ENCODE assay signal across 16 cellular contexts in the genomic region with DNA sequence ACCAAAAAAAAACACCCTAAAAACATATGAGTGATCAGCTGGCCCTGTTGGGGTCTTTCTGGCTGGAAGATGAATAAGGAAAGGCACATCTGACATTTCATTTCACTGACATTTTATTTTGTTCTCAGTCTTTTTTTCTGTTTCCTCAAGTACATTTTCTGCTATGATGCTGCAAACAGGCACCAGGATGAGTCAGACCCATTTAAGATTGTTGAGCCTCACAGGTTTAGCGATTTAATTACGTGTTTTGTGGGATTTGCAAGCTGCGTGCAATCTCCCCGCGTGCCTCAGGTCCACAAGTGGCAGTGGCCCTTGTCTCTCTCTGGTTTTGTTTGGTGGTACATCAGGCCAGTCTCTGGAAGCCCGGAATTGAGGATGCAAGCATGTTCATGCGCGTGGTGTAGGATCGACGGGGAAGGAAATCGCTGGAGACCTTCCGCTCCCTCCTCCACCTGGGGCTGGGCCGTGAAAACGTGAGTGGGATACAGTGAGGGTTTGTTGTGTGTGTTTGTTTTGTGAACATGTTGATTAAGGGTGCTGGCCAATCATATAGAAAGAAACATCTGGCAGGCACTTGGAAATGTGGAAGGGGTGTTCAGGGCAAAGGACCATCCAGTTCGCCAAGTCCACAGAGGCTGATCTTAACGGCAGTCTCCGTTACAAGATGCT.
DNase-seq lines count a peak whose midpoint lies in the region; FAIRE-seq and TF ChIP-seq lines count a peak whose summit lies in the region.
"Had no signal": no experiment of that assay in that cellular context is flagged by ENCODE, and none has a peak within 500 bp of the region (broad histone marks: within the 10 kb centered on the region; RNA-seq: fewer than 3 reads in every experiment).

No MANE protein-coding gene starts in this region.

- no peak overlapping the region for H3K27ac ChIP-seq in right atrium auricular region
- H3K27ac ChIP-seq in caudate nucleus (ENCODE audit: low read depth, low read length), result no peak overlapping the region
- H3K27ac ChIP-seq: SK-N-MC had no signal

- H3K4me3 ChIP-seq in adipocyte (ENCODE audit: low read length) (no peak overlapping the region), right atrium auricular region (no peak overlapping the region)
- H3K4me3 ChIP-seq: K562, SK-N-MC had no signal

- H3K4me1 ChIP-seq in adipocyte (ENCODE audit: control insufficient read depth, insufficient read depth, low read length) (peaks cover 11% of the 10 kb centered on the region), right atrium auricular region (peaks cover 0 to 13% of the 10 kb centered on the region in 2 donors)

- H3K27me3 ChIP-seq in adipocyte (replicated peaks; ENCODE audit: control insufficient read depth, insufficient read depth, low read length), result no peaks in the 10 kb centered on the region
- H3K27me3 ChIP-seq in right atrium auricular region, result no peaks in the 10 kb centered on the region

- H3K9ac ChIP-seq in adipocyte (ENCODE audit: low read length), result no peak overlapping the region

- H3K9me3 ChIP-seq in adipocyte (ENCODE audit: control insufficient read depth, low read length), result no peaks in the 10 kb centered on the region
- no peaks in the 10 kb centered on the region for H3K9me3 ChIP-seq in right atrium auricular region

- peak; percentile 97 for FAIRE-seq in D721Med (lab: Jason Lieb, UNC)
- FAIRE-seq: K562 had no signal

- no peaks in the 10 kb centered on the region for H3K36me3 ChIP-seq in adipocyte (ENCODE audit: control insufficient read depth, insufficient read depth, low read length, severe bottlenecking)
- no peaks in the 10 kb centered on the region for H3K36me3 ChIP-seq in right atrium auricular region

- DNase-seq in D721Med (ENCODE audit: insufficient read length, low spot score) (no peak), ELR (ENCODE audit: low read depth) (peak; percentile 14), adipocyte (ENCODE audit: low read depth) (peak; percentile 27), iris pigment epithelial cell (ENCODE audit: low read depth) (peak; percentile 18), right atrium auricular region (ENCODE audit: low spot score) (no peak), caudate nucleus (lab: John Stamatoyannopoulos, UW) (no peak), H4 (ENCODE audit: low spot score) (no peak)
- DNase-seq: CD8-positive, alpha-beta memory T cell; DMS 273 treated with DMSO at 0.1 percent for 48 hours; NCI-H1105; NCI-H187 treated with DMSO at 0.1 percent for 48 hours; NCI-H2171 treated with DMSO at 0.1 percent for 48 hours; NCI-H510A treated with DMSO at 0.1 percent for 48 hours; T-helper 1 cell had no signal

- TF ChIP-seq CTCF in D721Med (IDR thresholded peaks at IDR 0.05; ENCODE audit: insufficient read depth, missing control alignments) (no peak), right atrium auricular region (IDR thresholded peaks at IDR 0.05) (no peak)

Comparison
In these comparisons a context has a peak if more than half of its experiments do, and no peak if none do; other contexts are left out.
1. DNase-seq: peak in ELR (single experiment), adipocyte (single experiment) and iris pigment epithelial cell (single experiment); none in D721Med (single experiment), right atrium auricular region (single experiment), caudate nucleus (0 of 61) and H4 (single experiment).